In the genomic region with DNA sequence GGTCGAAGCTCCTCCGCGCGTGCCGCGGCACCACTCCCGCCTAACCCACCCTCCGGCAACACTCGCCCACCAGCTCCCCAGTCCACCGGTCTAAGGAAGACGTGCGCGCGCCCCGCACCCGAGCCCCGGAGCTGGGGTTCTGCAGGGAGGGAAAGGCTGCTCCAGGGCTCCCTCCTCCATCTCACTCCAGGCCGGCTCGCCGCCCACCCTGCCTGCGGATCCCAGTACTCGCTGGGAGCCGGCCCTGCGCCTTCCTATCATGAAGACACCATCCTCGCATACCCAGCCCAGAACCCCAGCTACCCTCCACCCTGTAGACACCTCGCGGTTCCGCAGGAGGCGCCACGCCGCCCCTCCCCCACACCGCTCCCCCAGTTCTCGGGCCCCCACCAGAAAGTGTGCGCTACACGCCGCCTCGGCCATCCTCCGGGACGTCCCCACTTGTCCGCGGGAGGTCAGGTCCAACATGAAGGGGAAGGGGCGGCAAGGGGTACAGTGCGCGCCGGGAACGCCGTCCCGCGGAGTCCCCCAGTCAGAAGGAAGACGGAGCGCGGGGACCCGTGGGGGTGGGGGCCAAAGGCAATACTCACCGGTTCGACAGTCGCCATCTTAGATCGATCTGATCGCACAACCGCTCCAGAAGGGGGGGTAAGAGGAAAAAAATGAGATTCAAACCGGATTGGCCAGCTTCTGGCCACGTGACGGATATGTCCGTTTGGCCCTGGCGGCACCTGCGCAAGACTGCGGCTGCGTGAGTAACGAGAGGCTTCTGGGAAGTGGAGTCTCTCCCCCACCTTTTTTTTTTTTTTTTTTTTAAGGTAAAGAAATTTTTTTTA, we compare ENCODE assay signal across 8 cellular contexts. TPM values are rescaled to one million over a fixed set of nuclear protein-coding genes. Genes with fewer than 3 reads are reported as not detected.
DNase-seq lines count a peak whose midpoint lies in the region; ATAC-seq and TF ChIP-seq lines count a peak whose summit lies in the region.

A gene with protein sequence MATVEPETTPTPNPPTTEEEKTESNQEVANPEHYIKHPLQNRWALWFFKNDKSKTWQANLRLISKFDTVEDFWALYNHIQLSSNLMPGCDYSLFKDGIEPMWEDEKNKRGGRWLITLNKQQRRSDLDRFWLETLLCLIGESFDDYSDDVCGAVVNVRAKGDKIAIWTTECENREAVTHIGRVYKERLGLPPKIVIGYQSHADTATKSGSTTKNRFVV (minus strand): TSS at position 629 of the 836 bp plus-strand sequence. CDS start 21 bp downstream, at position 608.

- in situ Hi-C loops in Caki2 (cut with HindIII; ENCODE audit: low pct_unique_long_range_greater_than_20kb, low sequenced_read_pairs) = no loop called here

- peak within 1 kb of the TSS; percentile 93 for H4K5ac ChIP-seq in mesendoderm (ENCODE audit: low read length)

- H3K56ac ChIP-seq in mesendoderm (ENCODE audit: low read length) = peak within 1 kb of the TSS; percentile 99

- H3K4me3 ChIP-seq in NT2/D1 (ENCODE audit: insufficient read length, low read depth) (peak within 1 kb of the TSS; percentile 85), endodermal cell (ENCODE audit: low read length) (peak within 1 kb of the TSS; percentile 92), mesendoderm (ENCODE audit: low read length) (peak within 1 kb of the TSS; percentile 61)

- H3K27ac ChIP-seq in endodermal cell (ENCODE audit: low read depth, low read length) (peak within 1 kb of the TSS; percentile 89), mesendoderm (ENCODE audit: low read depth, low read length) (peak within 1 kb of the TSS; percentile 74)

- H3K27ac Mint-ChIP-seq in activated CD8-positive, alpha-beta memory T cell treated with anti-CD3 and anti-CD28 coated beads, Interleukin-2, amount 10 ng/mL, durations not matched to agents 7 days and 5 days = peak within 1 kb of the TSS; percentile 100
- peak within 1 kb of the TSS; percentile 98 for H3K27ac Mint-ChIP-seq in endodermal cell

- H3K4me1 ChIP-seq in NT2/D1 (ENCODE audit: insufficient read depth, insufficient read length) = no peaks in the 10 kb centered on the region
- H3K4me1 ChIP-seq in endodermal cell (ENCODE audit: control insufficient read depth, insufficient read depth, low read length) = no peaks in the 10 kb centered on the region
- no peaks in the 10 kb centered on the region for H3K4me1 ChIP-seq in mesendoderm (ENCODE audit: control insufficient read depth, low read depth, low read length)

- H2AK5ac ChIP-seq in mesendoderm (ENCODE audit: low read length) = no peak within 1 kb of the TSS

- CTCF ChIA-PET in activated CD8-positive, alpha-beta memory T cell treated with anti-CD3 and anti-CD28 coated beads, Interleukin-2, amount 10 ng/mL, durations not matched to agents 7 days and 5 days (lab: Charles Lee) = interaction anchor here (0.8 to 4.4 kb wide), 14 partner anchors 9 to 886 kb away, joined by 3 to 29 read pairs (median 4); partner anchors contain the start of genes ADH5, METAP1, RAP1GDS1 and TSPAN5

- H3K79me2 ChIP-seq in mesendoderm (ENCODE audit: control insufficient read depth, insufficient read depth, low read length) = peaks cover 43% of the 10 kb centered on the region

- H3K9ac ChIP-seq in NT2/D1 (ENCODE audit: insufficient read length, low read depth) (peak within 1 kb of the TSS; percentile 93), endodermal cell (ENCODE audit: extremely low read depth, low read length, poor library complexity, severe bottlenecking) (peak within 1 kb of the TSS; percentile 84), mesendoderm (ENCODE audit: low read length) (peak within 1 kb of the TSS; percentile 95)

- no peak within 1 kb of the TSS for H2BK15ac ChIP-seq in mesendoderm (replicated peaks; ENCODE audit: low read depth)

- H3K4me1 Mint-ChIP-seq in activated CD8-positive, alpha-beta memory T cell treated with anti-CD3 and anti-CD28 coated beads, Interleukin-2, amount 10 ng/mL, durations not matched to agents 7 days and 5 days = peaks cover 38% of the 10 kb centered on the region
- peaks cover 5% of the 10 kb centered on the region for H3K4me1 Mint-ChIP-seq in endodermal cell

- no peaks in the 10 kb centered on the region for H3K27me3 Mint-ChIP-seq in activated CD8-positive, alpha-beta memory T cell treated with anti-CD3 and anti-CD28 coated beads, Interleukin-2, amount 10 ng/mL, durations not matched to agents 7 days and 5 days
- no peaks in the 10 kb centered on the region for H3K27me3 Mint-ChIP-seq in endodermal cell (ENCODE audit: insufficient read depth)

- H3K18ac ChIP-seq in mesendoderm (ENCODE audit: low read length) = peak within 1 kb of the TSS; percentile 61

- peak; percentile 42 for TF ChIP-seq CTCF in endodermal cell (conservative IDR thresholded peaks at IDR 0.05)

- peak within 1 kb of the TSS; percentile 74 for H3K4ac ChIP-seq in mesendoderm (ENCODE audit: low read depth, low read length)

- peak within 1 kb of the TSS; percentile 93 for H3K23ac ChIP-seq in mesendoderm (ENCODE audit: low read length)

- peaks cover 4% of the 10 kb centered on the region for H3K9me3 Mint-ChIP-seq in activated CD8-positive, alpha-beta memory T cell treated with anti-CD3 and anti-CD28 coated beads, Interleukin-2, amount 10 ng/mL, durations not matched to agents 7 days and 5 days (ENCODE audit: low read depth)
- peaks cover 42% of the 10 kb centered on the region for H3K9me3 Mint-ChIP-seq in endodermal cell

- ATAC-seq in GM21381 (IDR thresholded peaks at IDR 0.05; ENCODE audit: unreplicated experiment) = peak; percentile 66
- peak; percentile 77 for ATAC-seq in activated CD8-positive, alpha-beta memory T cell treated with anti-CD3 and anti-CD28 coated beads, Interleukin-2, amount 10 ng/mL, durations not matched to agents 7 days and 5 days

- H2BK120ac ChIP-seq in mesendoderm (ENCODE audit: low read depth, low read length) = peak within 1 kb of the TSS; percentile 68

- H3K79me1 ChIP-seq in mesendoderm (ENCODE audit: low read length) = no peaks in the 10 kb centered on the region

- H3K9me3 ChIP-seq in NT2/D1 (ENCODE audit: insufficient read depth, low read length) = peaks cover 16% of the 10 kb centered on the region
- peaks cover 43% of the 10 kb centered on the region for H3K9me3 ChIP-seq in endodermal cell (ENCODE audit: control insufficient read depth, low read length)

- H3K4me2 ChIP-seq in mesendoderm (ENCODE audit: low read length) = peak within 1 kb of the TSS; percentile 80

- 0 to 2% methylated on average over 12 to 67 of the region's 68 CpGs for WGBS in endodermal cell (ENCODE audit: insufficient coverage in 1 of 2, insufficient read length in 1 of 2), 2 experiments
- WGBS in mesendoderm (ENCODE audit: extremely low coverage, insufficient coverage, low lambda C conversion rate) = no CpG with 5 or more reads among the region's 68 CpGs

- peak within 1 kb of the TSS; percentile 89 for H3K4me3 Mint-ChIP-seq in activated CD8-positive, alpha-beta memory T cell treated with anti-CD3 and anti-CD28 coated beads, Interleukin-2, amount 10 ng/mL, durations not matched to agents 7 days and 5 days
- peak within 1 kb of the TSS; percentile 96 for H3K4me3 Mint-ChIP-seq in endodermal cell

- H3K36me3 Mint-ChIP-seq in activated CD8-positive, alpha-beta memory T cell treated with anti-CD3 and anti-CD28 coated beads, Interleukin-2, amount 10 ng/mL, durations not matched to agents 7 days and 5 days = peaks cover 27% of the 10 kb centered on the region
- H3K36me3 Mint-ChIP-seq in endodermal cell (ENCODE audit: low read depth) = peaks cover 24% of the 10 kb centered on the region

- peak; percentile 99 for DNase-seq in Caki2 (ENCODE audit: low read depth)
- peak; percentile 68 to 99 (median 96) for DNase-seq in HUDEP-2 (lab: John Stamatoyannopoulos, UW; ENCODE audit: unreplicated experiment in 76 of 76)
- peak; percentile 92 for DNase-seq in NT2/D1 (ENCODE audit: low read depth, low spot score)
- DNase-seq in activated CD8-positive, alpha-beta memory T cell treated with anti-CD3 and anti-CD28 coated beads, Interleukin-2, amount 10 ng/mL, durations not matched to agents 7 days and 5 days = peak; percentile 99
- DNase-seq in endodermal cell = peak; percentile 98
- peak; percentile 100 for DNase-seq in mesendoderm
- DNase-seq in stimulated activated CD8-positive, alpha-beta memory T cell treated with anti-CD3 and anti-CD28 coated beads, Interleukin-15, amount 100 ng/mL, for 1 hour (ENCODE audit: low read depth) = peak; percentile 89

- H3K36me3 ChIP-seq in NT2/D1 (ENCODE audit: insufficient read depth, insufficient read length, low read length) (peaks cover 8% of the 10 kb centered on the region), endodermal cell (ENCODE audit: control insufficient read depth, insufficient read depth, low read length) (peaks cover 16% of the 10 kb centered on the region), mesendoderm (ENCODE audit: control insufficient read depth, insufficient read depth, low read length) (no peaks in the 10 kb centered on the region)

- H3K27me3 ChIP-seq in NT2/D1 (ENCODE audit: insufficient read depth, insufficient read length) = no peaks in the 10 kb centered on the region
- no peaks in the 10 kb centered on the region for H3K27me3 ChIP-seq in endodermal cell (ENCODE audit: control insufficient read depth, insufficient read depth, low read length, poor library complexity, severe bottlenecking)
- H3K27me3 ChIP-seq in mesendoderm (ENCODE audit: insufficient read depth, low read length, poor library complexity) = no peaks in the 10 kb centered on the region

- H4K8ac ChIP-seq in mesendoderm (ENCODE audit: low read depth, low read length) = no peak within 1 kb of the TSS

- peak within 1 kb of the TSS; percentile 81 for H2BK5ac ChIP-seq in mesendoderm (ENCODE audit: low read length)

RNA-seq across cellular contexts. Expression of the gene that starts here (rescaled TPM):
- 110 and 134 TPM in 2 replicates for total RNA-seq in Caki2 (2014; rRNA removed; shearing (Covaris generic); ENCODE audit: low replicate concordance)
- 100 to 1,000 TPM in 1 of 2 experiments, 10 to 100 TPM in 1; 92.1 to 122 TPM for total RNA-seq in activated CD8-positive, alpha-beta memory T cell treated with anti-CD3 and anti-CD28 coated beads, Interleukin-2, amount 10 ng/mL, durations not matched to agents 7 days and 5 days
- 100 to 1,000 TPM; 134 to 138 TPM for total RNA-seq in endodermal cell
- 101 TPM for polyA plus RNA-seq in endodermal cell (2013, experiment 1 of 2)
- 106 TPM for polyA plus RNA-seq in endodermal cell (2013, experiment 2 of 2)
- 151 TPM for polyA plus RNA-seq in mesendoderm (2013, experiment 1 of 2)
- 152 TPM for polyA plus RNA-seq in mesendoderm (2013, experiment 2 of 2)

Comparison
In these comparisons a context has a peak if more than half of its experiments do, and no peak if none do; other contexts are left out.
1. Peak in every context shown above with its lines: DNase-seq, ATAC-seq, H3K4me3 ChIP-seq and H3K27ac ChIP-seq.